ENCODE assay signal across 1 cellular context in the genomic region with DNA sequence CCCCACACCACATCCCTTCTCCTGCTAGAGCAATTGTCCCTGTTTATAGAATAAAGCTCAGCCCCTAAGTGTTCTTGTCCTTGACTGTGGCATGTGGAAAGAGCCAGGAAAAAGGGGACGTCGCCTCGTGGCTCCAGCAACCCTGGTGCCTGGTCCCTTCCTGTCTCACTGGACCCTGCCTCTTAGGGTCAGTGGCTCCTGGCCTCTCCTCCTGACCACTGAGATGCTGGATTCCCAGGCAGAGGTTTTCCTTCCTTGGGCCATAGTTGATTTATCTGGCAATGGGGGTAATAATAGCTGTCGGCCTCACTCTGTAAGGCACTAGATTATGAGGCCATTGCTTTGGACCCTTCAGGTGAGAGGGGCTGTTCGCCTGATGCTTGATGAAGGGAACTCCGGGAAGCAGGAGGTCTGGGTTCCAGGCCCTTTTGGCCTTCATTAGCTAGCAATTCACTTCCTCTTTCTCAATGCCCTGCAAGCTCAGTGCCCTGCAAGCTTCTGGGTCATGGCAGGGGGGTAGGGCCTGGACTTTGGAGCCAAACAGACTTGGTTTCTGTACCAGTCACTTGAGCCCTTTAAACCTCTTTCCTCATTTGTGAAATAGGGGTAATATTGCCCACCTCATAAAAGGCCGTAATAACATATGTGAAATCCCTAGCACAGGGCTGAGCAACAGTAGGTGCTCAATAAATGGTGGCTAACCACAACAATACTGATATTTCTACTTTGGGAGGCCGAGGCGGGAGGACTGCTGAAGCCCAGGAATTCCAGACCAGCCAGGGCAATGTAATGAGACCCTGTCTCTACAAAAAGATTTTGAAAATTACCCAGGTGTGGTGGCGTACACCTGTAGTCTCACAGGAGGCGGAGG.
TF ChIP-seq lines count a peak whose summit lies in the region.

No MANE protein-coding gene starts in this region.

TF ChIP-seq in GM12878, 131 proteins besides CTCF, POLR2A, EP300 and RAD21:
- TF ChIP-seq CHD1 (IDR thresholded peaks at IDR 0.05; ENCODE audit: low read depth, low read length): no peak
- peak; percentile 93 for TF ChIP-seq SPI1 (IDR thresholded peaks at IDR 0.05; ENCODE audit: borderline replicate concordance, insufficient read depth, low read depth, low read length)
